In the genomic region with DNA sequence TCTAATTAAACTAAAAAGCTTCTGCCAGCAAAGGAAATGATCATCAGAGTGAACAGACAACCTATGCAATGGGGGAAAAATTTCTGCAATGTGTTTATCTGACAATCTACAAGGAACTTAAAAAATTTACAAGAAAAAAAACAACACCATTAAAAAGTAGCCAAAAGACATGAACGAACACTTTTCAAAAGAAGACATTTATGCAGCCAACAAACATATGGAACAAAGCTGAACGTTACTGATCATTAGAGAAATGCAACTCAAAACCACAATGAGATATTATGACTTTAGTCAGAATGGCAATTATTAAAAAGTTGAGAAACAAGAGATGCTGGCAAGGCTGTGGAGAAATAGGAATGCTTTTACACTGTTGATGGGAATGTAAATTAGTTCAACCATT, we compare ENCODE assay signal across 7 cellular contexts.
"Had no signal": no experiment of that assay in that cellular context is flagged by ENCODE, and none has a peak within 500 bp of the region (broad histone marks: within the 10 kb centered on the region; RNA-seq: fewer than 3 reads in every experiment).

No MANE protein-coding gene starts in this region.

- DNase-seq: GM23248, GOT3, H7, HCEC 1CT, IMR-90, KG1 had no signal

- H3K27ac ChIP-seq: GM23248 had no signal

- H3K9ac ChIP-seq: GM23248 had no signal

- H3K4me3 ChIP-seq: GM23248, K562 had no signal

- H2AFZ ChIP-seq: GM23248 had no signal
